ENCODE assay signal across 25 cellular contexts in the genomic region with DNA sequence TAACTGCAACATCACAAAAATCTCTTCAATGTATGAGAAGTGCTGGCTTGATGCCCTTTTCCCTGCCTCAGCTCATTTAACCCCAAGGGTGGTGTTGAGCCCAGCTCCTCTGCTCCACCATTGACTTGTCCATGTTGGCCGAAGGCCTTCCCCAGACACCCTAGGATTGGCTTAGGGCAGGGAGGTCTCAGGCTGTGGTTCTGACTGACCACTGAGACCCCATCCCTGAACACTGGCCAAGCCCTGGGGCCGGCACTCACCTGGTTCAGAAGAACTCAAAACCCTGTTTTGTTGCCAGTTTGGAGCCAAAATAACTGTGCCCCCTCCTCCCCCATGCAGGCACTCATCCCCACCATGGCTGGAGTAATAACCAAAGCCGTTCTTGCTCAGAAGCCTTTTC. TPM values are rescaled to one million over a fixed set of nuclear protein-coding genes. Genes with fewer than 3 reads are reported as not detected.
DNase-seq lines count a peak whose midpoint lies in the region; ATAC-seq, FAIRE-seq and TF ChIP-seq lines count a peak whose summit lies in the region.
"Had no signal": no experiment of that assay in that cellular context is flagged by ENCODE, and none has a peak within 500 bp of the region (broad histone marks: within the 10 kb centered on the region; RNA-seq: fewer than 3 reads in every experiment).

No MANE protein-coding gene starts in this region.

- no peak overlapping the region for H2BK120ac ChIP-seq in trophoblast cell (ENCODE audit: insufficient read depth, low read length, poor library complexity)

- H2BK5ac ChIP-seq in trophoblast cell (ENCODE audit: low read depth, low read length, poor library complexity), result no peak overlapping the region

- no peak overlapping the region for H4K8ac ChIP-seq in trophoblast cell (ENCODE audit: low read depth, low read length)

- DNase-seq in natural killer cell treated with Interleukin-12 subunit alpha and Interleukin-12 subunit beta and Interleukin-15 and Interleukin-18, amount 100 ng/mL, for 72 hours (ENCODE audit: low spot score), result peak; percentile 23
- DNase-seq in natural killer cell (no peak), trophoblast cell (no peak), upper lobe of right lung (peak; percentile 38), COLO829 (ENCODE audit: low spot score) (no peak), small intestine (no peak)
- DNase-seq: 8988T; ACHN; AML-193; BE2C; Calu3; CD4-positive, alpha-beta T cell; CD8-positive, alpha-beta memory T cell; COR-L47; DMS53; DMS79 treated with DMSO at 0.1 percent for 48 hours; GF-D8; H9 had no signal

- H3K36me3 ChIP-seq in trophoblast cell (ENCODE audit: control insufficient read depth in 1 of 2, insufficient read depth in 2 of 2, low read length in 2 of 2) (no peaks in the 10 kb centered on the region), upper lobe of right lung (no peaks in the 10 kb centered on the region), small intestine (ENCODE audit: control insufficient read depth in 2 of 2, insufficient read depth in 2 of 2, low read length in 2 of 2) (no peaks in the 10 kb centered on the region)
- H3K36me3 ChIP-seq: BE2C; BLaER1 treated with 17β-estradiol and CSF1 and Interleukin-3, amounts not matched to agents 10 nM and 100 nM had no signal

- no peak for FAIRE-seq in small intestine (lab: Jason Lieb, UNC)
- FAIRE-seq: A549, GM12891, GM18507 had no signal

- TF ChIP-seq CTCF in natural killer cell (IDR thresholded peaks at IDR 0.05) (no peak), upper lobe of right lung (IDR thresholded peaks at IDR 0.05) (no peak)

- H3K27ac ChIP-seq in trophoblast cell (ENCODE audit: low read depth, low read length) (no peak overlapping the region), upper lobe of right lung (no peak overlapping the region), small intestine (ENCODE audit: low read depth in 1 of 2, low read length in 1 of 2) (no peak overlapping the region)
- H3K27ac ChIP-seq: BLaER1 treated with 17β-estradiol and CSF1 and Interleukin-3, amounts not matched to agents 10 nM and 100 nM had no signal

- H3K4me1 ChIP-seq in trophoblast cell (ENCODE audit: control insufficient read depth in 1 of 2, insufficient read depth in 2 of 2, low read length in 2 of 2), result peaks cover 22 to 25% of the 10 kb centered on the region in 2 experiments
- no peaks in the 10 kb centered on the region for H3K4me1 ChIP-seq in upper lobe of right lung
- no peaks in the 10 kb centered on the region for H3K4me1 ChIP-seq in small intestine (ENCODE audit: control insufficient read depth in 2 of 2, insufficient read depth in 1 of 2, low read depth in 1 of 2, low read length in 1 of 2)

- H3K4ac ChIP-seq in trophoblast cell (ENCODE audit: low read depth, low read length), result no peak overlapping the region

- no peak overlapping the region for H2AFZ ChIP-seq in trophoblast cell (ENCODE audit: insufficient read depth, low read length, poor library complexity)
- H2AFZ ChIP-seq: GM23338 had no signal

- peak overlapping the region; percentile 59 for H2AK5ac ChIP-seq in trophoblast cell (ENCODE audit: low read length)

- H3K4me3 ChIP-seq in trophoblast cell (ENCODE audit: low read depth, low read length) (no peak overlapping the region), upper lobe of right lung (no peak overlapping the region), small intestine (ENCODE audit: low read depth in 1 of 2, low read length in 2 of 2) (no peak overlapping the region)
- H3K4me3 ChIP-seq: A549; BLaER1 treated with 17β-estradiol and CSF1 and Interleukin-3, amounts not matched to agents 10 nM and 100 nM; GM23338 had no signal

- H3K4me2 ChIP-seq in trophoblast cell (ENCODE audit: low read length), result no peak overlapping the region
- H3K4me2 ChIP-seq: A549; BLaER1 treated with 17β-estradiol and CSF1 and Interleukin-3, amounts not matched to agents 10 nM and 100 nM; GM23338 had no signal

- H3K9ac ChIP-seq in trophoblast cell (ENCODE audit: low read length), result no peak overlapping the region
- H3K9ac ChIP-seq: BLaER1 treated with 17β-estradiol and CSF1 and Interleukin-3, amounts not matched to agents 10 nM and 100 nM had no signal

- no peaks in the 10 kb centered on the region for H3K9me3 Mint-ChIP-seq in natural killer cell treated with Interleukin-12 subunit alpha and Interleukin-12 subunit beta and Interleukin-15 and Interleukin-18, amount 100 ng/mL, for 72 hours
- no peaks in the 10 kb centered on the region for H3K9me3 Mint-ChIP-seq in natural killer cell
- H3K9me3 Mint-ChIP-seq: CD14-positive monocyte; CD4-positive, alpha-beta T cell; CD8-positive, alpha-beta memory T cell had no signal

- H3K36me3 Mint-ChIP-seq in natural killer cell treated with Interleukin-12 subunit alpha and Interleukin-12 subunit beta and Interleukin-15 and Interleukin-18, amount 100 ng/mL, for 72 hours, result no peaks in the 10 kb centered on the region
- H3K36me3 Mint-ChIP-seq in natural killer cell, result no peaks in the 10 kb centered on the region
- H3K36me3 Mint-ChIP-seq: CD14-positive monocyte; CD8-positive, alpha-beta memory T cell had no signal

- H3K4me3 Mint-ChIP-seq in natural killer cell treated with Interleukin-12 subunit alpha and Interleukin-12 subunit beta and Interleukin-15 and Interleukin-18, amount 100 ng/mL, for 72 hours, result no peak overlapping the region
- H3K4me3 Mint-ChIP-seq in natural killer cell, result no peak overlapping the region
- H3K4me3 Mint-ChIP-seq: CD14-positive monocyte; CD4-positive, alpha-beta T cell; CD8-positive, alpha-beta memory T cell; GM23338; H9 had no signal

- H3K4me1 Mint-ChIP-seq in natural killer cell treated with Interleukin-12 subunit alpha and Interleukin-12 subunit beta and Interleukin-15 and Interleukin-18, amount 100 ng/mL, for 72 hours (ENCODE audit: low read depth in 2 of 2), result no peaks in the 10 kb centered on the region
- no peaks in the 10 kb centered on the region for H3K4me1 Mint-ChIP-seq in natural killer cell
- H3K4me1 Mint-ChIP-seq: CD14-positive monocyte; CD8-positive, alpha-beta memory T cell had no signal

- WGBS in trophoblast cell (ENCODE audit: extremely low coverage, insufficient coverage, insufficient read length), result no CpG with 5 or more reads among the region's 3 CpGs
- WGBS in small intestine, 3 donors, result 91 to 96% (median 91%) methylated on average over 3 of the region's 3 CpGs

- H3K23ac ChIP-seq in trophoblast cell (ENCODE audit: low read length), result no peak overlapping the region

- H3K9me3 ChIP-seq in trophoblast cell (ENCODE audit: insufficient read depth, low read depth, low read length) (peaks cover 2% of the 10 kb centered on the region), upper lobe of right lung (no peaks in the 10 kb centered on the region), small intestine (ENCODE audit: control insufficient read depth, low read depth) (no peaks in the 10 kb centered on the region)
- H3K9me3 ChIP-seq: A549; BE2C; BLaER1 treated with 17β-estradiol and CSF1 and Interleukin-3, amounts not matched to agents 10 nM and 100 nM had no signal

- peak overlapping the region; percentile 65 for H4K91ac ChIP-seq in trophoblast cell (ENCODE audit: low read depth, low read length)

- H2BK12ac ChIP-seq in trophoblast cell (ENCODE audit: low read length), result peak overlapping the region; percentile 74

- peak overlapping the region; percentile 34 for H3K14ac ChIP-seq in trophoblast cell (ENCODE audit: low read length)

- peak in 1 of 2 donors; percentile 48 for ATAC-seq in natural killer cell treated with Interleukin-12 subunit alpha and Interleukin-12 subunit beta and Interleukin-15 and Interleukin-18, amount 100 ng/mL, for 72 hours
- no peak for ATAC-seq in natural killer cell
- ATAC-seq in upper lobe of right lung, result no peak
- ATAC-seq: A549, GM23338, HCT116 had no signal

- H3K27ac Mint-ChIP-seq in natural killer cell treated with Interleukin-12 subunit alpha and Interleukin-12 subunit beta and Interleukin-15 and Interleukin-18, amount 100 ng/mL, for 72 hours, result no peak overlapping the region
- H3K27ac Mint-ChIP-seq in natural killer cell, result no peak overlapping the region
- H3K27ac Mint-ChIP-seq: CD4-positive, alpha-beta T cell; CD8-positive, alpha-beta memory T cell; GM23338; H9 had no signal

- no peak overlapping the region for H3K18ac ChIP-seq in trophoblast cell (ENCODE audit: low read length)

- H3K27me3 ChIP-seq in trophoblast cell (ENCODE audit: insufficient read depth, low read length), result no peaks in the 10 kb centered on the region
- no peaks in the 10 kb centered on the region for H3K27me3 ChIP-seq in upper lobe of right lung
- H3K27me3 ChIP-seq in small intestine (ENCODE audit: control insufficient read depth in 2 of 2, insufficient read depth in 2 of 2, low read length in 2 of 2), result no peaks in the 10 kb centered on the region
- H3K27me3 ChIP-seq: BE2C; BLaER1 treated with 17β-estradiol and CSF1 and Interleukin-3, amounts not matched to agents 10 nM and 100 nM had no signal

- intact Hi-C loops in natural killer cell (cut with micrococcal nuclease), result no loop called here
- intact Hi-C loops in upper lobe of right lung (cut with DNase I), result loop anchor here (10.0 kb wide), 1 partner anchor 284 kb away; no protein-coding TSS in a partner anchor

- H3K79me2 ChIP-seq in trophoblast cell (ENCODE audit: control insufficient read depth, insufficient read depth, low read length, poor library complexity), result peaks cover 3% of the 10 kb centered on the region

- peaks cover 0 to 6% of the 10 kb centered on the region in 2 donors for H3K27me3 Mint-ChIP-seq in natural killer cell treated with Interleukin-12 subunit alpha and Interleukin-12 subunit beta and Interleukin-15 and Interleukin-18, amount 100 ng/mL, for 72 hours
- H3K27me3 Mint-ChIP-seq in natural killer cell (ENCODE audit: low read depth in 2 of 2), result peaks cover 6 to 8% of the 10 kb centered on the region in 2 donors

- peaks cover 19% of the 10 kb centered on the region for H3K79me1 ChIP-seq in trophoblast cell (ENCODE audit: low read length)

- H4K12ac ChIP-seq in trophoblast cell (ENCODE audit: low read depth, low read length), result no peak overlapping the region

RNA-seq across cellular contexts. Expression of gene NENF, which starts 38.6 kb away (rescaled TPM):
- 10 to 100 TPM; 18.9 to 31.8 TPM for total RNA-seq in natural killer cell treated with Interleukin-12 subunit alpha and Interleukin-12 subunit beta and Interleukin-15 and Interleukin-18, amount 100 ng/mL, for 72 hours
- total RNA-seq in natural killer cell (10 to 100 TPM in 2 of 3 donors, 1 to 10 TPM in 1; 7.2 to 14.0 (median 12.2) TPM), upper lobe of right lung (45.6 TPM)
- 18.4 and 19.1 TPM in 2 replicates for polyA plus RNA-seq in trophoblast cell (2013)
- polyA plus RNA-seq in small intestine, result 10 to 100 TPM; 17.7 to 62.6 (median 36.5) TPM

RNA-seq across cellular contexts. Expression of gene PACC1, which starts 56.6 kb away (rescaled TPM):
- total RNA-seq in natural killer cell treated with Interleukin-12 subunit alpha and Interleukin-12 subunit beta and Interleukin-15 and Interleukin-18, amount 100 ng/mL, for 72 hours, result 10 to 100 TPM; 11.8 to 26.6 TPM
- total RNA-seq in natural killer cell (10 to 100 TPM in 2 of 3 donors, 1 to 10 TPM in 1; 5.0 to 14.2 (median 11.4) TPM), upper lobe of right lung (9.7 TPM)
- polyA plus RNA-seq in trophoblast cell (2013), result 5.9 and 6.2 TPM in 2 replicates
- 1 to 10 TPM in 2 of 3 donors, under 1 TPM in 1; 0.67 to 4.1 (median 1.1) TPM for polyA plus RNA-seq in small intestine

Comparison
In these comparisons a context has a peak if more than half of its experiments do, and no peak if none do; other contexts are left out.
1. DNase-seq: peak in natural killer cell treated with Interleukin-12 subunit alpha and Interleukin-12 subunit beta and Interleukin-15 and Interleukin-18, amount 100 ng/mL, for 72 hours (single experiment) and upper lobe of right lung (single experiment); none in natural killer cell (single experiment), trophoblast cell (0 of 2), COLO829 (single experiment) and small intestine (single experiment).